ENCODE assay signal across 14 cellular contexts in the genomic region with DNA sequence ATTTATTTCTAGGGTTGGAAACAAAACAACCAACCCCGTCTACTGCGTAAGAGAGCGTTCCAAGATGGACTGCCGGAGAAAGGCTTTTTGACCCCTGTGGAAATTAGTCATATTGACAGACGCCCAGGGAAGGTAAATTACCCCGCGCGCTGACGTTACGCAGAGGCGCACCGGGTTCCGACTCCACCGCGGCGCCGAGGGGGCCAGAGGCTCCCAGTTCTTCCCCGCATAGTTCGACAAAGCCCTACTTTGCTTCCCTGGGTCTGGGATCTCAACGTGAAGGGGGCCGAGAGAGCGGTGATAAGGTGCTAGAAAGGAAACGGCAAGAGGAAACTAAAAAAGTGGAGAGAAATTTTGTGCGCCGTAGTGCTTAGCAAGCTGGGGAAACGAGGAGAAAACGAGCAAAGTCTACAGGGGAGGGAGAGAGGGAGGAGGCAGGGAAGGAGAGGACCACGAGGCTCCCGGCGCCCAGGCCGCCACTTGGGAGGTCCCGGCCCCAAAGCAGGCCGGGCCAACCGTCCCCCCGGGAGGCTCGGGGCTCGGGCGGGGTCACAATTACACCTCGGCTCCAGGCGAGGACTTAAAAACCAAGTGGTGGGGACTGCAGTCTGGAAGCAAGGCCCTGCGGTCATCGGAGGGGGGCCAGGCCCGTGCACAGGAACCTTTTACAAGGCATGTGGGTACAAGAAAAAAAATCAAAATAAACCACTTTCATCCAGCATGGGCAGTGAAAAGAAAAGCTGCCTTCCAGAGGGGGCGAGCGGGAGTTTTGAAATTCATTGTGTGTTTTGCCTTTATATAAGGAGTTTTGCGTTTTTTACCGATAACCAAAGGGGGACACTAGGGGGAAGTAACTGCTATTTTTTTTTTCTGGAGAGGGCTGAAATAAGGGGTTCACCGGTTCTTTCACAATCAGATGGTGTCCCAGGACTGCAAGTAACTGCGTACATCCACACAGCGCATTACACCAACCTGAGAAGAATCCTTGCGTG. TPM values are rescaled to one million over a fixed set of nuclear protein-coding genes. Genes with fewer than 3 reads are reported as not detected.
A peak's percentile ranks its signal among the peaks of the same experiment; 100 is the strongest.
DNase-seq lines count a peak whose midpoint lies in the region; ATAC-seq and TF ChIP-seq lines count a peak whose summit lies in the region.
"Had no signal": no experiment of that assay in that cellular context is flagged by ENCODE, and none has a peak within 500 bp of the region (broad histone marks: within the 10 kb centered on the region; RNA-seq: fewer than 3 reads in every experiment).

No MANE protein-coding gene starts in this region.

- intact Hi-C loops in Right ventricle myocardium superior (cut with DNase I) (loop anchor here (5.0 kb wide), 1 partner anchor 230 kb away; no protein-coding TSS in a partner anchor), aorta (cut with DNase I) (no loop called here)

- ATAC-seq in activated naive CD8-positive, alpha-beta T cell treated with anti-CD3 and anti-CD28 coated beads, Interleukin-2, amount 10 ng/mL, durations not matched to agents 7 days and 5 days (ENCODE audit: low read depth): no peak
- ATAC-seq in Right ventricle myocardium superior (ENCODE audit: poor library complexity): peak; percentile 11
- ATAC-seq in aorta (ENCODE audit: low FRiP score): no peak
- no peak for ATAC-seq in GM18873 (IDR thresholded peaks at IDR 0.05; ENCODE audit: low FRiP score, unreplicated experiment)

- H3K4me1 ChIP-seq in aorta (ENCODE audit: control insufficient read depth in 1 of 2, insufficient read depth in 2 of 2, low read length in 2 of 2): no peaks in the 10 kb centered on the region

- peak overlapping the region; percentile 38 to 76 for H3K27ac ChIP-seq in aorta (ENCODE audit: low read depth in 1 of 2, low read length in 2 of 2)

- H3K9me3 Mint-ChIP-seq in activated naive CD8-positive, alpha-beta T cell treated with anti-CD3 and anti-CD28 coated beads, Interleukin-2, amount 10 ng/mL, durations not matched to agents 7 days and 5 days: peaks cover 7% of the 10 kb centered on the region
- H3K9me3 Mint-ChIP-seq in activated naive CD8-positive, alpha-beta T cell treated with anti-CD3 and anti-CD28 coated beads for 36 hours: peaks cover 3% of the 10 kb centered on the region
- H3K9me3 Mint-ChIP-seq in nephron: peaks cover 11% of the 10 kb centered on the region

- H3K36me3 ChIP-seq in aorta (ENCODE audit: control insufficient read depth in 1 of 2, insufficient read depth in 2 of 2, low read length in 1 of 2): no peaks in the 10 kb centered on the region

- DNase-seq in activated naive CD8-positive, alpha-beta T cell treated with anti-CD3 and anti-CD28 coated beads, Interleukin-2, amount 10 ng/mL, durations not matched to agents 7 days and 5 days: no peak
- no peak for DNase-seq in activated naive CD8-positive, alpha-beta T cell treated with anti-CD3 and anti-CD28 coated beads for 36 hours
- DNase-seq in Right ventricle myocardium superior (no peak), aorta (no peak), hypothalamus (lab: John Stamatoyannopoulos, UW) (no peak), NCI-H526 (lab: John Stamatoyannopoulos, UW) (no peak)
- DNase-seq: foreskin fibroblast; MV-4-11; NCI-H524 treated with DMSO at 0.1 percent for 48 hours; stimulated activated CD4-positive, alpha-beta T cell treated with anti-CD3 and anti-CD28 coated beads, Interleukin-2, amount 100 ng/mL, for 24 hours; substantia nigra had no signal

- peaks cover 10% of the 10 kb centered on the region for H3K4me1 Mint-ChIP-seq in activated naive CD8-positive, alpha-beta T cell treated with anti-CD3 and anti-CD28 coated beads, Interleukin-2, amount 10 ng/mL, durations not matched to agents 7 days and 5 days
- H3K4me1 Mint-ChIP-seq in activated naive CD8-positive, alpha-beta T cell treated with anti-CD3 and anti-CD28 coated beads for 36 hours: peaks cover 14% of the 10 kb centered on the region
- peaks cover 42% of the 10 kb centered on the region for H3K4me1 Mint-ChIP-seq in nephron

- peaks cover 3% of the 10 kb centered on the region for H3K36me3 Mint-ChIP-seq in activated naive CD8-positive, alpha-beta T cell treated with anti-CD3 and anti-CD28 coated beads, Interleukin-2, amount 10 ng/mL, durations not matched to agents 7 days and 5 days
- peaks cover 5% of the 10 kb centered on the region for H3K36me3 Mint-ChIP-seq in activated naive CD8-positive, alpha-beta T cell treated with anti-CD3 and anti-CD28 coated beads for 36 hours
- peaks cover 3% of the 10 kb centered on the region for H3K36me3 Mint-ChIP-seq in nephron (ENCODE audit: low read depth)

- 55 to 63% methylated on average over 51 of the region's 51 CpGs for WGBS in aorta, 2 donors

- no peak for TF ChIP-seq CTCF in nephron (IDR thresholded peaks at IDR 0.05; ENCODE audit: unreplicated experiment in 3 of 3)

- peaks cover 99% of the 10 kb centered on the region for H3K27me3 Mint-ChIP-seq in activated naive CD8-positive, alpha-beta T cell treated with anti-CD3 and anti-CD28 coated beads, Interleukin-2, amount 10 ng/mL, durations not matched to agents 7 days and 5 days
- H3K27me3 Mint-ChIP-seq in activated naive CD8-positive, alpha-beta T cell treated with anti-CD3 and anti-CD28 coated beads for 36 hours: peaks cover 98% of the 10 kb centered on the region
- peaks cover 100% of the 10 kb centered on the region for H3K27me3 Mint-ChIP-seq in nephron (ENCODE audit: low read depth)

- POLR2A ChIA-PET in activated naive CD8-positive, alpha-beta T cell treated with anti-CD3 and anti-CD28 coated beads, Interleukin-2, amount 10 ng/mL, durations not matched to agents 7 days and 5 days (lab: Charles Lee): no interaction called here

- H3K27me3 ChIP-seq in aorta (ENCODE audit: control insufficient read depth in 1 of 2, insufficient read depth in 2 of 2, low read length in 1 of 2): no peaks in the 10 kb centered on the region

- peak overlapping the region; percentile 64 for H3K27ac Mint-ChIP-seq in activated naive CD8-positive, alpha-beta T cell treated with anti-CD3 and anti-CD28 coated beads, Interleukin-2, amount 10 ng/mL, durations not matched to agents 7 days and 5 days
- no peak overlapping the region for H3K27ac Mint-ChIP-seq in activated naive CD8-positive, alpha-beta T cell treated with anti-CD3 and anti-CD28 coated beads for 36 hours
- H3K27ac Mint-ChIP-seq in nephron: peak overlapping the region in 1 of 3 experiments; percentile 6

- no peak overlapping the region for H3K4me3 ChIP-seq in aorta (ENCODE audit: low read length in 2 of 2)

- no peaks in the 10 kb centered on the region for H3K9me3 ChIP-seq in aorta (ENCODE audit: control insufficient read depth, low read length)

- H3K4me3 Mint-ChIP-seq in activated naive CD8-positive, alpha-beta T cell treated with anti-CD3 and anti-CD28 coated beads, Interleukin-2, amount 10 ng/mL, durations not matched to agents 7 days and 5 days: peak overlapping the region; percentile 44
- no peak overlapping the region for H3K4me3 Mint-ChIP-seq in activated naive CD8-positive, alpha-beta T cell treated with anti-CD3 and anti-CD28 coated beads for 36 hours
- H3K4me3 Mint-ChIP-seq in nephron: peak overlapping the region; percentile 7 to 60 (median 18)

RNA-seq across cellular contexts. Expression of gene HAND2, which starts 13.1 kb away (rescaled TPM):
- total RNA-seq in activated naive CD8-positive, alpha-beta T cell treated with anti-CD3 and anti-CD28 coated beads, Interleukin-2, amount 10 ng/mL, durations not matched to agents 7 days and 5 days: not detected
- total RNA-seq in activated naive CD8-positive, alpha-beta T cell treated with anti-CD3 and anti-CD28 coated beads for 36 hours: not detected
- total RNA-seq in Right ventricle myocardium superior: 142 TPM
- total RNA-seq in aorta: 10 to 100 TPM in 1 of 2 donors, 1 to 10 TPM in 1; 5.2 to 19.5 TPM
- 10 to 100 TPM; 17.0 to 36.7 TPM for polyA plus RNA-seq in aorta
- total RNA-seq: mononuclear cell had no signal
